In genomic region chr17:45197108-45197507, GRCh38 we compare ENCODE assay signal across 2 cellular contexts.
TF ChIP-seq lines count a peak whose summit lies in the region.

No MANE protein-coding gene starts in this region.

TF ChIP-seq in IMR-90, 13 proteins besides CTCF, POLR2A, EP300 and RAD21:
- TF ChIP-seq SMC3 (IDR thresholded peaks at IDR 0.05; ENCODE audit: low read depth, low read length) (no peak), RFX5 (IDR thresholded peaks at IDR 0.05; ENCODE audit: low read depth, low read length) (no peak), CHD1 (IDR thresholded peaks at IDR 0.05; ENCODE audit: low read depth, low read length) (no peak), FOS (IDR thresholded peaks at IDR 0.05; ENCODE audit: low read depth, low read length) (no peak), NFE2L2 (IDR thresholded peaks at IDR 0.05; ENCODE audit: low read depth, low read length) (no peak), BHLHE40 (IDR thresholded peaks at IDR 0.05; ENCODE audit: low read depth, low read length) (no peak), MXI1 (IDR thresholded peaks at IDR 0.05; ENCODE audit: borderline replicate concordance, low read depth, low read length) (no peak), CEBPB (IDR thresholded peaks at IDR 0.05; ENCODE audit: low read depth, low read length) (no peak), MAZ (IDR thresholded peaks at IDR 0.05; ENCODE audit: borderline replicate concordance, low read depth, low read length) (no peak), MAFK (IDR thresholded peaks at IDR 0.05; ENCODE audit: low read depth, low read length) (no peak), ELK1 (IDR thresholded peaks at IDR 0.05; ENCODE audit: borderline replicate concordance, low read depth, low read length) (no peak), USF2 (IDR thresholded peaks at IDR 0.05; ENCODE audit: low read depth, low read length) (no peak), RCOR1 (IDR thresholded peaks at IDR 0.05; ENCODE audit: insufficient replicate concordance, low read length) (no peak)

TF ChIP-seq in H1, 55 proteins besides CTCF, POLR2A, EP300 and RAD21:
- TF ChIP-seq CEBPB (IDR thresholded peaks at IDR 0.05; ENCODE audit: low read depth, low read length) (no peak), POLR2AphosphoS5 (IDR thresholded peaks at IDR 0.05; ENCODE audit: low read depth, low read length) (no peak), POU5F1 (IDR thresholded peaks at IDR 0.05; ENCODE audit: low read depth, low read length) (no peak), YY1 (IDR thresholded peaks at IDR 0.05; ENCODE audit: low read depth, low read length) (no peak), CHD1 (IDR thresholded peaks at IDR 0.05; ENCODE audit: low read depth, low read length) (no peak), RFX5 (IDR thresholded peaks at IDR 0.05; ENCODE audit: borderline replicate concordance, low read depth, low read length) (no peak), MAFK (IDR thresholded peaks at IDR 0.05; ENCODE audit: low read depth, low read length) (no peak), SIRT6 (IDR thresholded peaks at IDR 0.05; ENCODE audit: low read length) (no peak), RBBP5 (IDR thresholded peaks at IDR 0.05; ENCODE audit: borderline replicate concordance, low read depth, low read length) (no peak), TEAD4 (IDR thresholded peaks at IDR 0.05; ENCODE audit: low read depth, low read length) (no peak), HDAC2 (IDR thresholded peaks at IDR 0.05; ENCODE audit: borderline replicate concordance in 1 of 2, low read depth in 2 of 2, low read length in 2 of 2) (no peak), SUZ12 (IDR thresholded peaks at IDR 0.05; ENCODE audit: low read length) (no peak)
